25 cellular contexts compared by ENCODE assay signal in the genomic region with DNA sequence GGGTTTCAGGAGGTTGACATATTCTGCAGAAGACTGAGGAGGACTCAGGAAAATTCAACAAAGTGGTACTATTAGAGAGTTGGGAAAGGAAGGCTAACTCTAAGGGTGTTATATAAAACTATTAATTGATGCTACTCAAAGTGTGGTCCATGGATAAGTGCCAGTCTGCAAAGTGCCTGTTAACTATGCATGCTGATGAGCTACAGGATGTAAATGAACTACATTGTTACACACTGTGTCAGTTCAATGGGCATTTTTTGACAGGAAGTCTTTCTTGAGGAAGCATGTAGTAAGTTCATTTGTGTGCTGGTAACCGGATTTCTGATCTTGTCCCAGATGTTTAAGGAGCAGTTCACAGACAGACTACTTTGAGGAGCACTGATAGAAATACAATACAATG.
"Had no signal": no experiment of that assay in that cellular context is flagged by ENCODE, and none has a peak within 500 bp of the region (broad histone marks: within the 10 kb centered on the region; RNA-seq: fewer than 3 reads in every experiment).

No MANE protein-coding gene starts in this region.

- H3K27ac ChIP-seq: heart left ventricle, left lung, pancreas, right atrium auricular region, right lobe of liver, skin epidermis, stomach, tibial nerve, uterus had no signal

- H3K27me3 ChIP-seq: heart left ventricle, left lung, pancreas, right atrium auricular region, right lobe of liver, stomach, tibial nerve, uterus had no signal

- H3K36me3 ChIP-seq: heart left ventricle, left lung, pancreas, right atrium auricular region, right lobe of liver, stomach, tibial nerve, uterus had no signal

- H3K4me1 ChIP-seq: heart left ventricle, left lung, pancreas, right atrium auricular region, right lobe of liver, stomach, tibial nerve, uterus had no signal

- DNase-seq: heart left ventricle; hypothalamus; immature natural killer cell; kidney; left colon; left lung; mesendoderm; midbrain; mucosa of descending colon; naive thymus-derived CD4-positive, alpha-beta T cell; pancreas; right lobe of liver; stimulated activated CD4-positive, alpha-beta T cell treated with anti-CD3 and anti-CD28 coated beads, Interleukin-12 subunit alpha, Interleukin-12 subunit beta, amount 100 ng/mL, for 4 hours; stimulated activated CD4-positive, alpha-beta T cell treated with anti-CD3 and anti-CD28 coated beads, Interleukin-15, amount 100 ng/mL, for 24 hours; stimulated activated CD4-positive, alpha-beta T cell treated with anti-CD3 and anti-CD28 coated beads, Interleukin-2, amount 100 ng/mL, for 24 hours; stimulated activated CD4-positive, alpha-beta T cell treated with anti-CD3 and anti-CD28 coated beads, Interleukin-4, amount 100 ng/mL, for 1 hour; stimulated activated naive B cell treated with anti-CD40 and anti-IgM and Interleukin-4, amounts not matched to agents 10 μg/mL and 1 μg/mL and 100 μg/mL, for 72 hours; stimulated activated naive CD8-positive, alpha-beta T cell treated with anti-CD3 and anti-CD28 coated beads, Interleukin-15, Interleukin-2, amounts not matched to agents 100 U/mL and 50 U/mL, for 24 hours; stomach; uterus had no signal

- ATAC-seq: heart left ventricle; left colon; left lung; mucosa of descending colon; naive thymus-derived CD4-positive, alpha-beta T cell; natural killer cell treated with Interleukin-12 subunit alpha and Interleukin-12 subunit beta and Interleukin-15 and Interleukin-18, amount 100 ng/mL, for 72 hours; pancreas; right lobe of liver; stimulated activated naive B cell treated with anti-CD40 and anti-IgM and Interleukin-4, amounts not matched to agents 10 μg/mL and 1 μg/mL and 100 μg/mL, for 72 hours; stimulated activated naive CD8-positive, alpha-beta T cell treated with anti-CD3 and anti-CD28 coated beads, Interleukin-15, Interleukin-2, amounts not matched to agents 100 U/mL and 50 U/mL, for 24 hours had no signal

- H3K9me3 ChIP-seq: heart left ventricle, left lung, mucosa of descending colon, pancreas, right atrium auricular region, right lobe of liver, stomach, tibial nerve, uterus had no signal

- H3K4me3 ChIP-seq: heart left ventricle, left lung, lung, mucosa of descending colon, pancreas, right atrium auricular region, right lobe of liver, skin epidermis, stomach, tibial nerve, uterus had no signal
